Comparison of ENCODE assay signal across 9 cellular contexts in genomic region chr14:65302571-65303184, GRCh38.
DNase-seq lines count a peak whose midpoint lies in the region; ATAC-seq, FAIRE-seq and TF ChIP-seq lines count a peak whose summit lies in the region.
"Had no signal": no experiment of that assay in that cellular context is flagged by ENCODE, and none has a peak within 500 bp of the region (broad histone marks: within the 10 kb centered on the region; RNA-seq: fewer than 3 reads in every experiment).

No MANE protein-coding gene starts in this region.

- no peak overlapping the region for H3K4me3 ChIP-seq in Caco-2 (ENCODE audit: low read depth, low read length)
- H3K4me3 ChIP-seq in pancreas = peak overlapping the region in 1 of 4 donors; percentile 2
- H3K4me3 ChIP-seq in uterus = no peak overlapping the region

- H3K4me1 Mint-ChIP-seq in Caco-2 (ENCODE audit: low read depth, unreplicated experiment) = peaks cover 44% of the 10 kb centered on the region
- peaks cover 67% of the 10 kb centered on the region for H3K4me1 Mint-ChIP-seq in T-helper 1 cell treated with Interleukin-12 subunit alpha and Interleukin-12 subunit beta and Interleukin-4 antibody, amounts not matched to agents 30 μg/mL and 1 μg/mL, for 36 hours (ENCODE audit: low read depth)

- DNase-seq in Caco-2 = no peak
- peak in 4 of 6 donors; percentile 60 to 75 (median 68) for DNase-seq in pancreas
- DNase-seq in uterus = no peak
- DNase-seq in germinal center (ENCODE audit: low spot score) = no peak
- DNase-seq in NCI-H446 treated with DMSO at 0.1 percent for 48 hours (lab: John Stamatoyannopoulos, UW) = no peak

- BruUV-seq in Caco-2 (replicated peaks; lab: Mats Ljungman, UMichigan) = TSS peak; percentile 98

- H3K36me3 Mint-ChIP-seq in Caco-2 (ENCODE audit: insufficient read depth, unreplicated experiment) = no peaks in the 10 kb centered on the region
- H3K36me3 Mint-ChIP-seq in T-helper 1 cell treated with Interleukin-12 subunit alpha and Interleukin-12 subunit beta and Interleukin-4 antibody, amounts not matched to agents 30 μg/mL and 1 μg/mL, for 36 hours (ENCODE audit: low read depth) = peaks cover 14% of the 10 kb centered on the region

- FAIRE-seq in pancreas (lab: Jason Lieb, UNC) = no peak

- H3K27me3 ChIP-seq in Caco-2 (replicated peaks; ENCODE audit: control insufficient read depth, insufficient read depth, low read length) (no peaks in the 10 kb centered on the region), pancreas (no peaks in the 10 kb centered on the region), uterus (no peaks in the 10 kb centered on the region)

- H3K9me3 Mint-ChIP-seq in Caco-2 (ENCODE audit: unreplicated experiment) = no peaks in the 10 kb centered on the region
- no peaks in the 10 kb centered on the region for H3K9me3 Mint-ChIP-seq in T-helper 1 cell treated with Interleukin-12 subunit alpha and Interleukin-12 subunit beta and Interleukin-4 antibody, amounts not matched to agents 30 μg/mL and 1 μg/mL, for 36 hours
- H3K9me3 Mint-ChIP-seq: neural crest cell had no signal

- no peaks in the 10 kb centered on the region for H3K27me3 Mint-ChIP-seq in Caco-2 (ENCODE audit: insufficient read depth, unreplicated experiment)
- H3K27me3 Mint-ChIP-seq in T-helper 1 cell treated with Interleukin-12 subunit alpha and Interleukin-12 subunit beta and Interleukin-4 antibody, amounts not matched to agents 30 μg/mL and 1 μg/mL, for 36 hours (ENCODE audit: low read depth) = no peaks in the 10 kb centered on the region

- H3K27ac Mint-ChIP-seq in Caco-2 (ENCODE audit: unreplicated experiment) = peak overlapping the region; percentile 80
- H3K27ac Mint-ChIP-seq in T-helper 1 cell treated with Interleukin-12 subunit alpha and Interleukin-12 subunit beta and Interleukin-4 antibody, amounts not matched to agents 30 μg/mL and 1 μg/mL, for 36 hours = peak overlapping the region; percentile 98

- TF ChIP-seq CTCF in Caco-2 (IDR thresholded peaks at IDR 0.05; ENCODE audit: insufficient read depth in 1 of 2, low read depth in 1 of 2, low read length in 1 of 2, severe bottlenecking in 1 of 2, unreplicated experiment in 1 of 2) (no peak), pancreas (IDR thresholded peaks at IDR 0.05) (no peak), uterus (IDR thresholded peaks at IDR 0.05) (no peak)

- POLR2A ChIA-PET in Caco-2 (lab: Charles Lee) = interaction anchor here (0.6 kb wide), 1 partner anchor 31 kb away, joined by 3 read pairs; no protein-coding TSS in a partner anchor

- H3K4me3 Mint-ChIP-seq in Caco-2 (ENCODE audit: unreplicated experiment) = peak overlapping the region; percentile 12
- peak overlapping the region; percentile 41 for H3K4me3 Mint-ChIP-seq in T-helper 1 cell treated with Interleukin-12 subunit alpha and Interleukin-12 subunit beta and Interleukin-4 antibody, amounts not matched to agents 30 μg/mL and 1 μg/mL, for 36 hours
- H3K4me3 Mint-ChIP-seq: neural crest cell had no signal

- H3K4me1 ChIP-seq in Caco-2 (peaks cover 67% of the 10 kb centered on the region), pancreas (peaks cover 33 to 37% (median 35%) of the 10 kb centered on the region in 3 donors), uterus (no peaks in the 10 kb centered on the region)

- H3K36me3 ChIP-seq in Caco-2 (ENCODE audit: control insufficient read depth, insufficient read depth, low read length) = no peaks in the 10 kb centered on the region
- H3K36me3 ChIP-seq in pancreas = no peaks in the 10 kb centered on the region
- no peaks in the 10 kb centered on the region for H3K36me3 ChIP-seq in uterus

- CTCF ChIA-PET in Caco-2 (lab: Charles Lee) = interaction anchor here (0.7 to 2.1 kb wide), 3 partner anchors 109 to 199 kb away, joined by 4 to 5 read pairs (median 5); no protein-coding TSS in a partner anchor

- H3K9me3 ChIP-seq in Caco-2 (no peaks in the 10 kb centered on the region), pancreas (no peaks in the 10 kb centered on the region), uterus (no peaks in the 10 kb centered on the region)

- peak overlapping the region; percentile 53 to 86 (median 69) for H3K27ac ChIP-seq in pancreas
- no peak overlapping the region for H3K27ac ChIP-seq in uterus

- intact Hi-C loops in Caco-2 (cut with micrococcal nuclease; ENCODE audit: unreplicated experiment) (loop anchor here (1.0 to 5.0 kb wide), 4 partner anchors 32 to 110 kb away; partner anchors contain the start of gene FUT8), pancreas (cut with DNase I) (no loop called here), uterus (cut with DNase I; ENCODE audit: low total_unique reads) (no loop called here)

- TF ChIP-seq POLR2A in uterus (IDR thresholded peaks at IDR 0.05) = no peak

- peak; percentile 51 for ATAC-seq in GM19397 (IDR thresholded peaks at IDR 0.05; ENCODE audit: unreplicated experiment)
- peak; percentile 61 for ATAC-seq in HG03354 (IDR thresholded peaks at IDR 0.05; ENCODE audit: poor library complexity, severe bottlenecking, unreplicated experiment)
- peak; percentile 36 to 61 (median 58) for ATAC-seq in pancreas

- 9 to 12% methylated on average over 7 of the region's 7 CpGs for WGBS in pancreas, 2 donors

Comparison
In these comparisons a context has a peak if more than half of its experiments do, and no peak if none do; other contexts are left out.
1. DNase-seq: peak in pancreas (4 of 6); none in Caco-2 (0 of 2), uterus (0 of 2), germinal center (single experiment) and NCI-H446 treated with DMSO at 0.1 percent for 48 hours (single experiment).
2. H3K27ac ChIP-seq: peak in pancreas (4 of 4); none in uterus (0 of 2).
3. Peak in every context shown above with its lines, with median percentiles within 50 percentile points of each other: ATAC-seq.